Comparison of ENCODE assay signal across 2 cellular contexts in genomic region chr17:75832652-75833400, GRCh38.
TF ChIP-seq lines count a peak whose summit lies in the region.

No MANE protein-coding gene starts in this region.

TF ChIP-seq in A549, 52 proteins besides CTCF, POLR2A, EP300 and RAD21 (continued from another document):
- TF ChIP-seq ZFP36 (IDR thresholded peaks at IDR 0.05; ENCODE audit: borderline replicate concordance, partially characterized antibody): no peak
- no peak for TF ChIP-seq NPAS2 (CRISPR knock-in tag; IDR thresholded peaks at IDR 0.05; ENCODE audit: borderline replicate concordance)
- TF ChIP-seq CEBPB (IDR thresholded peaks at IDR 0.05): no peak
- TF ChIP-seq REST (IDR thresholded peaks at IDR 0.05): no peak
- TF ChIP-seq CBX8 (IDR thresholded peaks at IDR 0.05): no peak
- no peak for TF ChIP-seq HDAC2 (IDR thresholded peaks at IDR 0.05)
- TF ChIP-seq ZC3H11A (IDR thresholded peaks at IDR 0.05): no peak
- TF ChIP-seq JUN (IDR thresholded peaks at IDR 0.05): no peak
TF ChIP-seq in A549: peak in this region for 0.

TF ChIP-seq in HEK293, 187 proteins besides CTCF, POLR2A, EP300 and RAD21 (continued from another document):
- TF ChIP-seq ZNF449 (tag by site-specific recombination; IDR thresholded peaks at IDR 0.05) (no peak), ZNF148 (tag by site-specific recombination; IDR thresholded peaks at IDR 0.05; ENCODE audit: borderline replicate concordance) (no peak), ZNF48 (tag by site-specific recombination; IDR thresholded peaks at IDR 0.05) (no peak), ZNF341 (tag by site-specific recombination; IDR thresholded peaks at IDR 0.05; ENCODE audit: low read depth) (peak; percentile 30; the same call in 1 of the 2 replicates), ZNF146 (tag by site-specific recombination; IDR thresholded peaks at IDR 0.05) (no peak), REST (tag by site-specific recombination; IDR thresholded peaks at IDR 0.05) (no peak), HOXD13 (CRISPR knock-in tag; IDR thresholded peaks at IDR 0.05; ENCODE audit: borderline replicate concordance) (no peak), ZSCAN30 (tag by site-specific recombination; IDR thresholded peaks at IDR 0.05) (no peak), ZEB2 (tag by site-specific recombination; IDR thresholded peaks at IDR 0.05) (no peak), ZNF16 (tag by site-specific recombination; IDR thresholded peaks at IDR 0.05; ENCODE audit: low read depth) (no peak), SCRT1 (tag by site-specific recombination; IDR thresholded peaks at IDR 0.05; ENCODE audit: borderline replicate concordance) (0 out of 2 replicates have a peak, but pooled peaks have one; percentile 5), ZNF488 (tag by site-specific recombination; IDR thresholded peaks at IDR 0.05) (no peak), PRDM4 (tag by site-specific recombination; IDR thresholded peaks at IDR 0.05) (no peak), ZFHX2 (tag by site-specific recombination; conservative IDR thresholded peaks at IDR 0.05) (peak; percentile 90)
